ENCODE assay signal across 16 cellular contexts in genomic region chr11:2803186-2804057, GRCh38.
DNase-seq lines count a peak whose midpoint lies in the region; ATAC-seq, FAIRE-seq and TF ChIP-seq lines count a peak whose summit lies in the region.
"Had no signal": no experiment of that assay in that cellular context is flagged by ENCODE, and none has a peak within 500 bp of the region (broad histone marks: within the 10 kb centered on the region; RNA-seq: fewer than 3 reads in every experiment).

No MANE protein-coding gene starts in this region.

- no peak overlapping the region for H3K27ac Mint-ChIP-seq in activated CD8-positive, alpha-beta T cell treated with anti-CD3 and anti-CD28 coated beads, Interleukin-2, amount 10 ng/mL, durations not matched to agents 7 days and 5 days
- H3K27ac Mint-ChIP-seq: T-cell had no signal

- no peaks in the 10 kb centered on the region for H3K36me3 Mint-ChIP-seq in activated CD8-positive, alpha-beta T cell treated with anti-CD3 and anti-CD28 coated beads, Interleukin-2, amount 10 ng/mL, durations not matched to agents 7 days and 5 days (ENCODE audit: low read depth)

- no peak for FAIRE-seq in pancreas (lab: Jason Lieb, UNC)
- FAIRE-seq in GM19239 (lab: Jason Lieb, UNC) = no peak
- FAIRE-seq: colon had no signal

- H3K4me3 ChIP-seq in BLaER1 treated with 17β-estradiol and CSF1 and Interleukin-3, amounts not matched to agents 10 nM and 100 nM = peak overlapping the region in 2 of 10 experiments; percentile 14 to 40; a peak in 1 of 20 replicates
- no peak overlapping the region for H3K4me3 ChIP-seq in Peyer's patch
- no peak overlapping the region for H3K4me3 ChIP-seq in pancreas
- H3K4me3 ChIP-seq: PC-9 had no signal

- no peaks in the 10 kb centered on the region for H3K27me3 ChIP-seq in BLaER1 treated with 17β-estradiol and CSF1 and Interleukin-3, amounts not matched to agents 10 nM and 100 nM
- H3K27me3 ChIP-seq in Peyer's patch (no peaks in the 10 kb centered on the region), pancreas (no peaks in the 10 kb centered on the region)

- no peak overlapping the region for H3K4me3 Mint-ChIP-seq in activated CD8-positive, alpha-beta T cell treated with anti-CD3 and anti-CD28 coated beads, Interleukin-2, amount 10 ng/mL, durations not matched to agents 7 days and 5 days
- H3K4me3 Mint-ChIP-seq: T-cell had no signal

- no peak for TF ChIP-seq CTCF in Peyer's patch (IDR thresholded peaks at IDR 0.05)
- TF ChIP-seq CTCF in pancreas (IDR thresholded peaks at IDR 0.05) = no peak

- CTCF ChIA-PET in activated CD8-positive, alpha-beta T cell treated with anti-CD3 and anti-CD28 coated beads, Interleukin-2, amount 10 ng/mL, durations not matched to agents 7 days and 5 days (lab: Charles Lee) = no interaction called here

- H3K9me3 Mint-ChIP-seq in activated CD8-positive, alpha-beta T cell treated with anti-CD3 and anti-CD28 coated beads, Interleukin-2, amount 10 ng/mL, durations not matched to agents 7 days and 5 days (ENCODE audit: insufficient read depth) = no peaks in the 10 kb centered on the region
- H3K9me3 Mint-ChIP-seq: T-cell had no signal

- peaks cover 43 to 88% (median 83%) of the 10 kb centered on the region in 10 experiments for H3K4me1 ChIP-seq in BLaER1 treated with 17β-estradiol and CSF1 and Interleukin-3, amounts not matched to agents 10 nM and 100 nM
- peaks cover 0 to 14% (median 0%) of the 10 kb centered on the region in 4 donors for H3K4me1 ChIP-seq in Peyer's patch
- H3K4me1 ChIP-seq in pancreas = no peaks in the 10 kb centered on the region

- WGBS in pancreas, 2 donors = 94 to 95% methylated on average over 20 of the region's 20 CpGs

- peak overlapping the region in 6 of 11 experiments; percentile 14 to 70 (median 42); a peak in 9 of 22 replicates for H3K9ac ChIP-seq in BLaER1 treated with 17β-estradiol and CSF1 and Interleukin-3, amounts not matched to agents 10 nM and 100 nM

- no peak for TF ChIP-seq POLR2A in Peyer's patch (IDR thresholded peaks at IDR 0.05)

- DNase-seq in Peyer's patch (peak; percentile 12 to 43 (median 36)), pancreas (peak; percentile 2 to 67 (median 18)), NCI-H510A (lab: John Stamatoyannopoulos, UW) (no peak), GM19239 (ENCODE audit: insufficient read length, low spot score) (no peak)
- DNase-seq in activated CD8-positive, alpha-beta T cell treated with anti-CD3 and anti-CD28 coated beads, Interleukin-2, amount 10 ng/mL, durations not matched to agents 7 days and 5 days = no peak
- DNase-seq: activated CD4-positive, alpha-beta T cell treated with anti-CD3 and anti-CD28 coated beads, Interleukin-2, amount 50 U/mL, for 48 hours; DND-41; NCI-H446 treated with DMSO at 0.1 percent for 48 hours; PC-9; stimulated activated naive CD8-positive, alpha-beta T cell treated with anti-CD3 and anti-CD28 coated beads, Interleukin-15, Interleukin-2, amounts not matched to agents 100 U/mL and 50 U/mL, for 24 hours had no signal

- peaks cover 0 to 9% (median 0%) of the 10 kb centered on the region in 11 experiments; a peak in 3 of 22 replicates for H4K20me1 ChIP-seq in BLaER1 treated with 17β-estradiol and CSF1 and Interleukin-3, amounts not matched to agents 10 nM and 100 nM

- peaks cover under 1% of the 10 kb centered on the region for H3K4me1 Mint-ChIP-seq in activated CD8-positive, alpha-beta T cell treated with anti-CD3 and anti-CD28 coated beads, Interleukin-2, amount 10 ng/mL, durations not matched to agents 7 days and 5 days (ENCODE audit: low read depth)

- peaks cover 0 to 9% (median 0%) of the 10 kb centered on the region in 11 experiments; a peak in 4 of 22 replicates for H3K9me3 ChIP-seq in BLaER1 treated with 17β-estradiol and CSF1 and Interleukin-3, amounts not matched to agents 10 nM and 100 nM (replicated peaks in 1 of 11)
- H3K9me3 ChIP-seq in Peyer's patch = no peaks in the 10 kb centered on the region
- no peaks in the 10 kb centered on the region for H3K9me3 ChIP-seq in pancreas

- peak overlapping the region in 6 of 11 experiments; percentile 13 to 63 (median 46); a peak in 8 of 22 replicates for H3K27ac ChIP-seq in BLaER1 treated with 17β-estradiol and CSF1 and Interleukin-3, amounts not matched to agents 10 nM and 100 nM
- no peak overlapping the region for H3K27ac ChIP-seq in Peyer's patch
- H3K27ac ChIP-seq in pancreas = no peak overlapping the region
- H3K27ac ChIP-seq: C4-2B, PC-9 had no signal

- intact Hi-C loops in pancreas (cut with DNase I) = no loop called here

- H3K4me2 ChIP-seq in BLaER1 treated with 17β-estradiol and CSF1 and Interleukin-3, amounts not matched to agents 10 nM and 100 nM = peak overlapping the region; percentile 56 to 99 (median 88)
- H3K4me2 ChIP-seq: PC-9 had no signal

- peak; percentile 35 for ATAC-seq in esophagus mucosa
- no peak for ATAC-seq in pancreas
- ATAC-seq in GM18867 (IDR thresholded peaks at IDR 0.05; ENCODE audit: unreplicated experiment) = no peak
- no peak for ATAC-seq in activated CD8-positive, alpha-beta T cell treated with anti-CD3 and anti-CD28 coated beads, Interleukin-2, amount 10 ng/mL, durations not matched to agents 7 days and 5 days
- ATAC-seq: stimulated activated naive CD8-positive, alpha-beta T cell treated with anti-CD3 and anti-CD28 coated beads, Interleukin-15, Interleukin-2, amounts not matched to agents 100 U/mL and 50 U/mL, for 24 hours; T-cell had no signal

- no peaks in the 10 kb centered on the region for H3K36me3 ChIP-seq in BLaER1 treated with 17β-estradiol and CSF1 and Interleukin-3, amounts not matched to agents 10 nM and 100 nM
- no peaks in the 10 kb centered on the region for H3K36me3 ChIP-seq in Peyer's patch
- no peaks in the 10 kb centered on the region for H3K36me3 ChIP-seq in pancreas

- POLR2A ChIA-PET in activated CD8-positive, alpha-beta T cell treated with anti-CD3 and anti-CD28 coated beads, Interleukin-2, amount 10 ng/mL, durations not matched to agents 7 days and 5 days (lab: Charles Lee) = no interaction called here

- H3K27me3 Mint-ChIP-seq in activated CD8-positive, alpha-beta T cell treated with anti-CD3 and anti-CD28 coated beads, Interleukin-2, amount 10 ng/mL, durations not matched to agents 7 days and 5 days (ENCODE audit: low read depth) = no peaks in the 10 kb centered on the region
- H3K27me3 Mint-ChIP-seq: T-cell had no signal

Comparison
In these comparisons a context has a peak if more than half of its experiments do, and no peak if none do; other contexts are left out.
1. H3K27ac ChIP-seq: peak in BLaER1 treated with 17β-estradiol and CSF1 and Interleukin-3, amounts not matched to agents 10 nM and 100 nM (6 of 11); none in Peyer's patch (0 of 4) and pancreas (0 of 4).
2. DNase-seq: peak in Peyer's patch (3 of 3) and pancreas (6 of 6); none in activated CD8-positive, alpha-beta T cell treated with anti-CD3 and anti-CD28 coated beads, Interleukin-2, amount 10 ng/mL, durations not matched to agents 7 days and 5 days (single experiment), NCI-H510A (single experiment) and GM19239 (single experiment).